14 cellular contexts compared by ENCODE assay signal in the genomic region with DNA sequence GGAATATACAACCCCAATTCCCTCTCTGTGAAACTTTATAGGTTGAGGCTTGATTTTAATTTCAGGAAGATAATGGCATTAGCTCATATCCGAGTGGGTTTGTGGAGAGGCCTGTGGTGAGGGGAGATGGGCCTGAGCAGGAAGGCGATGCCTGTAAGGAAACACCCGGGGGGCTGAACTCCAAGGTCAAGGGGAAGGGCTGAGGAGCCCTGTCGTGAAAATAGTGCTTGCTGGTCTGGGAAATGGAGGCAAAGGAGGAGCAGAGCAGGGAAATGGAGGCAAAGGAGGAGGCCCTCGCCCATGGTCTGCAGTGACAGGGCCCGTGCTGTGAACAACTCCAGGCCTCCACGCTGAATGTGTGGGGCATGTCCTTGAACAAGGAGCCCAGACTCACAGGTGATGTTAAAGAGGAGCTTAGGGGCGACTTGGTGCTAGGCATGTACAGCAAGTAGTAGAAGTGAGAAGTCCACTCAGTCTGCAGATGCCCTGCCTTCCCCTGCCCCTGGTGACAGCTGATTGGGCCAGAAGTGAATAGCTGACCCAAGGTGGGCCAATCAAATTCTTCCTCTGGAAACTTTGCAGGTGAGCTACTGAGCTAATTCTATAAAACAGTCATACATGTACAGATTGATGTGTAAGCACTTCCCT. TPM values are rescaled to one million over a fixed set of nuclear protein-coding genes. Genes with fewer than 3 reads are reported as not detected.
DNase-seq lines count a peak whose midpoint lies in the region; ATAC-seq and TF ChIP-seq lines count a peak whose summit lies in the region.
"Had no signal": no experiment of that assay in that cellular context is flagged by ENCODE, and none has a peak within 500 bp of the region (broad histone marks: within the 10 kb centered on the region; RNA-seq: fewer than 3 reads in every experiment).

No MANE protein-coding gene starts in this region.

- no peak overlapping the region for H2AFZ ChIP-seq in ACC112 (ENCODE audit: low read length, unreplicated experiment)

- no peak for TF ChIP-seq POLR2A in adrenal gland (IDR thresholded peaks at IDR 0.05)

- POLR2A ChIA-PET in HEK293 (lab: Yijun Ruan, JAX): interaction anchor here (1.1 kb wide), 1 partner anchor 39 kb away, joined by 3 read pairs; no protein-coding TSS in a partner anchor
- POLR2A ChIA-PET in WTC11 (lab: Charles Lee): no interaction called here

- H3K27ac Mint-ChIP-seq in WTC11: no peak overlapping the region
- H3K27ac Mint-ChIP-seq in activated T-helper 2 cell treated with anti-CD3 and anti-CD28 coated beads, Interferon-gamma antibody, Interleukin-2, Interleukin-4, amounts not matched to agents 10 μg/mL and 5 μg/mL and 100 μg/mL, durations not matched to agents 14 hours and 24 hours and 36 hours: no peak overlapping the region

- no peaks in the 10 kb centered on the region; the same call in 1 of the 2 replicates for H3K27me3 Mint-ChIP-seq in WTC11 (ENCODE audit: low read depth)
- peaks cover 54% of the 10 kb centered on the region for H3K27me3 Mint-ChIP-seq in activated T-helper 2 cell treated with anti-CD3 and anti-CD28 coated beads, Interferon-gamma antibody, Interleukin-2, Interleukin-4, amounts not matched to agents 10 μg/mL and 5 μg/mL and 100 μg/mL, durations not matched to agents 14 hours and 24 hours and 36 hours (ENCODE audit: low read depth)

- H3K9me3 ChIP-seq in HEK293 (ENCODE audit: control insufficient read depth, insufficient read depth, low read depth, low read length): no peaks in the 10 kb centered on the region
- no peaks in the 10 kb centered on the region for H3K9me3 ChIP-seq in adrenal gland (replicated peaks in 1 of 3)
- H3K9me3 ChIP-seq: esophagus squamous epithelium, HAP-1, ovary had no signal

- H3K4me1 Mint-ChIP-seq in WTC11: peaks cover 16% of the 10 kb centered on the region
- peaks cover 4% of the 10 kb centered on the region for H3K4me1 Mint-ChIP-seq in activated T-helper 2 cell treated with anti-CD3 and anti-CD28 coated beads, Interferon-gamma antibody, Interleukin-2, Interleukin-4, amounts not matched to agents 10 μg/mL and 5 μg/mL and 100 μg/mL, durations not matched to agents 14 hours and 24 hours and 36 hours (ENCODE audit: low read depth)

- H3K4me3 Mint-ChIP-seq in WTC11: no peak overlapping the region
- H3K4me3 Mint-ChIP-seq in activated T-helper 2 cell treated with anti-CD3 and anti-CD28 coated beads, Interferon-gamma antibody, Interleukin-2, Interleukin-4, amounts not matched to agents 10 μg/mL and 5 μg/mL and 100 μg/mL, durations not matched to agents 14 hours and 24 hours and 36 hours (ENCODE audit: low read depth): no peak overlapping the region

- H3K36me3 ChIP-seq in ACC112 (ENCODE audit: insufficient read depth, low read length): no peaks in the 10 kb centered on the region
- no peaks in the 10 kb centered on the region for H3K36me3 ChIP-seq in HEK293 (ENCODE audit: control insufficient read depth in 2 of 2, insufficient read depth in 1 of 2, low read length in 2 of 2)
- no peaks in the 10 kb centered on the region for H3K36me3 ChIP-seq in adrenal gland (replicated peaks in 1 of 2)
- H3K36me3 ChIP-seq: esophagus squamous epithelium, HAP-1, ovary had no signal

- no peaks in the 10 kb centered on the region for H3K36me3 Mint-ChIP-seq in WTC11
- no peaks in the 10 kb centered on the region for H3K36me3 Mint-ChIP-seq in activated T-helper 2 cell treated with anti-CD3 and anti-CD28 coated beads, Interferon-gamma antibody, Interleukin-2, Interleukin-4, amounts not matched to agents 10 μg/mL and 5 μg/mL and 100 μg/mL, durations not matched to agents 14 hours and 24 hours and 36 hours (ENCODE audit: low read depth)

- CTCF ChIA-PET in HEK293 (lab: Yijun Ruan, JAX): interaction anchor here (0.5 to 3.2 kb wide), 8 partner anchors 10 to 479 kb away, joined by 3 to 27 read pairs (median 4); no protein-coding TSS in a partner anchor
- CTCF ChIA-PET in WTC11 (lab: Charles Lee): interaction anchor here (0.6 to 4.5 kb wide), 6 partner anchors 22 to 361 kb away, joined by 3 to 26 read pairs (median 4); no protein-coding TSS in a partner anchor

- TF ChIP-seq CTCF in HEK293 (tag by site-specific recombination; IDR thresholded peaks at IDR 0.05) (no peak; the same call in 1 of the 2 replicates), WTC11 (IDR thresholded peaks at IDR 0.05) (no peak), adrenal gland (IDR thresholded peaks at IDR 0.05) (no peak)

- intact Hi-C loops in adrenal gland (cut with DNase I): no loop called here
- intact Hi-C loops in activated T-helper 2 cell treated with anti-CD3 and anti-CD28 coated beads, Interferon-gamma antibody, Interleukin-2, Interleukin-4, amounts not matched to agents 10 μg/mL and 5 μg/mL and 100 μg/mL, durations not matched to agents 14 hours and 24 hours and 36 hours (cut with micrococcal nuclease): no loop called here

- H3K27ac ChIP-seq in ACC112 (ENCODE audit: low read depth, low read length) (no peak overlapping the region), HEK293 (ENCODE audit: extremely low read depth, low read depth, low read length) (peak overlapping the region; percentile 93), adrenal gland (peak overlapping the region in 2 of 5 donors; percentile 68 to 69)

- H3K27me3 ChIP-seq in ACC112 (ENCODE audit: insufficient read depth, low read length) (peaks cover 72% of the 10 kb centered on the region), adrenal gland (no peaks in the 10 kb centered on the region)
- H3K27me3 ChIP-seq: ovary had no signal

- no peaks in the 10 kb centered on the region for H3K9me3 Mint-ChIP-seq in WTC11
- H3K9me3 Mint-ChIP-seq in activated T-helper 2 cell treated with anti-CD3 and anti-CD28 coated beads, Interferon-gamma antibody, Interleukin-2, Interleukin-4, amounts not matched to agents 10 μg/mL and 5 μg/mL and 100 μg/mL, durations not matched to agents 14 hours and 24 hours and 36 hours: no peaks in the 10 kb centered on the region

- no peaks in the 10 kb centered on the region for H3K79me2 ChIP-seq in ACC112 (ENCODE audit: control insufficient read depth, insufficient read depth, low read length, unreplicated experiment)

- ATAC-seq in WTC11: peak; percentile 67
- ATAC-seq in HG03469 (IDR thresholded peaks at IDR 0.05; ENCODE audit: unreplicated experiment): no peak

- peaks cover 13% of the 10 kb centered on the region for H3K4me1 ChIP-seq in ACC112 (ENCODE audit: control insufficient read depth, insufficient read depth, low read length, unreplicated experiment)
- peaks cover 21% of the 10 kb centered on the region for H3K4me1 ChIP-seq in HEK293 (ENCODE audit: control insufficient read depth, insufficient read depth, low read length)
- H3K4me1 ChIP-seq in adrenal gland (replicated peaks in 1 of 2): peaks cover 0 to 14% of the 10 kb centered on the region in 2 donors
- H3K4me1 ChIP-seq: HAP-1 had no signal

- DNase-seq in WTC11 (ENCODE audit: low spot score) (no peak), kidney tubule cell (ENCODE audit: low spot score) (peak; percentile 17), adrenal gland (no peak), SIG-M5 treated with dmso at 0.1 percent for 504 hours (lab: John Stamatoyannopoulos, UW; ENCODE audit: unreplicated experiment) (no peak)
- DNase-seq in activated T-helper 2 cell treated with anti-CD3 and anti-CD28 coated beads, Interferon-gamma antibody, Interleukin-2, Interleukin-4, amounts not matched to agents 10 μg/mL and 5 μg/mL and 100 μg/mL, durations not matched to agents 14 hours and 24 hours and 36 hours (ENCODE audit: low spot score): no peak
- DNase-seq: activated T-cell treated with anti-CD3 and anti-CD28 coated beads, Interleukin-2, amount 50 U/mL, for 1 hour; esophagus squamous epithelium; stimulated activated CD4-positive, alpha-beta T cell treated with anti-CD3 and anti-CD28 coated beads, Interleukin-1b, Interleukin-23, amount 100 ng/mL, for 48 hours; T1000 had no signal

- WGBS in adrenal gland, 4 donors: 54 to 68% (median 58%) methylated on average over 8 of the region's 8 CpGs

- H3K4me3 ChIP-seq in ACC112 (ENCODE audit: low read depth, low read length) (peak overlapping the region; percentile 69; the same call in 1 of the 2 replicates), HEK293 (ENCODE audit: low read depth, low read length) (no peak overlapping the region), adrenal gland (no peak overlapping the region)
- H3K4me3 ChIP-seq: HAP-1 had no signal

TF ChIP-seq in WTC11, 78 proteins besides CTCF, POLR2A, EP300 and RAD21:
- TF ChIP-seq ZNF232 (CRISPR knock-in tag; IDR thresholded peaks at IDR 0.05): no peak
- no peak for TF ChIP-seq AFF4 (CRISPR knock-in tag; IDR thresholded peaks at IDR 0.05; ENCODE audit: borderline replicate concordance)
- peak; percentile 28; the same call in 1 of the 2 replicates for TF ChIP-seq NFYB (CRISPR knock-in tag; conservative IDR thresholded peaks at IDR 0.05; ENCODE audit: low read depth)

RNA-seq across cellular contexts. Expression of gene MRPS23, which starts 38.1 kb away (rescaled TPM):
- total RNA-seq in WTC11 (2021) (57.9 to 65.3 TPM (median 58.1 TPM) in 3 replicates), adrenal gland (10 to 100 TPM in 7 of 8 donors, 1 to 10 TPM in 1; 8.5 to 52.2 (median 36.6) TPM)
- 10 to 100 TPM; 10.3 to 70.4 (median 10.8) TPM for polyA plus RNA-seq in adrenal gland
- 69.5 and 71.6 TPM in 2 replicates for total RNA-seq in activated T-helper 2 cell treated with anti-CD3 and anti-CD28 coated beads, Interferon-gamma antibody, Interleukin-2, Interleukin-4, amounts not matched to agents 10 μg/mL and 5 μg/mL and 100 μg/mL, durations not matched to agents 14 hours and 24 hours and 36 hours
